In genomic region chr4:4859010-4859798, GRCh38 we compare ENCODE assay signal across 8 cellular contexts. TPM values are rescaled to one million over a fixed set of nuclear protein-coding genes. Genes with fewer than 3 reads are reported as not detected.
A peak's percentile ranks its signal among the peaks of the same experiment; 100 is the strongest.
DNase-seq lines count a peak whose midpoint lies in the region; ATAC-seq and TF ChIP-seq lines count a peak whose summit lies in the region.

MSX1 (plus strand) TSS chr4:4859665; CDS start chr4:4859900, 235 bp downstream.

- H3K9me3 ChIP-seq in DOHH2 (ENCODE audit: control insufficient read depth, insufficient read depth, low read length), result no peaks in the 10 kb centered on the region
- H3K9me3 ChIP-seq in Panc1 (ENCODE audit: control insufficient read depth, insufficient read depth, low read depth, low read length), result no peaks in the 10 kb centered on the region
- no peaks in the 10 kb centered on the region for H3K9me3 ChIP-seq in body of pancreas
- H3K9me3 ChIP-seq in iPS DF 6.9 (ENCODE audit: control insufficient read depth, insufficient read depth, low read length), result no peaks in the 10 kb centered on the region

- CTCF ChIA-PET in Panc1 (lab: Charles Lee), result no interaction called here

- intact Hi-C loops in Panc1 (cut with micrococcal nuclease; ENCODE audit: unreplicated experiment), result no loop called here
- intact Hi-C loops in body of pancreas (cut with DNase I), result no loop called here

- H3K4me2 ChIP-seq in DOHH2 (ENCODE audit: low read length), result peak within 1 kb of the TSS; percentile 96

- POLR2A ChIA-PET in Panc1 (lab: Charles Lee), result no interaction called here

- H3K27ac ChIP-seq in DOHH2 (ENCODE audit: low read depth, low read length) (no peak within 1 kb of the TSS), Panc1 (ENCODE audit: low read length) (peak within 1 kb of the TSS; percentile 61), body of pancreas (peak within 1 kb of the TSS in 3 of 4 donors; percentile 14 to 50 (median 47)), iPS DF 6.9 (ENCODE audit: low read length) (no peak within 1 kb of the TSS)

- in situ Hi-C loops in Panc1 (cut with HindIII; ENCODE audit: low pct_unique_long_range_greater_than_20kb, low sequenced_read_pairs), result no loop called here

- peak within 1 kb of the TSS; percentile 93 for H3K4me3 ChIP-seq in DOHH2 (ENCODE audit: low read length)
- peak within 1 kb of the TSS; percentile 59 to 88 for H3K4me3 ChIP-seq in Panc1 (ENCODE audit: low read depth in 2 of 2, low read length in 2 of 2)
- peak within 1 kb of the TSS in 1 of 2 donors; percentile 22 for H3K4me3 ChIP-seq in body of pancreas
- H3K4me3 ChIP-seq in iPS DF 6.9 (ENCODE audit: low read length), result peak within 1 kb of the TSS; percentile 22; the same call in 1 of the 2 replicates

- peaks cover 2% of the 10 kb centered on the region for H3F3A ChIP-seq in DOHH2 (ENCODE audit: control insufficient read depth, insufficient read depth)

- H3K4me1 ChIP-seq in DOHH2 (ENCODE audit: control insufficient read depth, low read length) (peaks cover 39% of the 10 kb centered on the region), Panc1 (ENCODE audit: control insufficient read depth, insufficient read depth, low read length) (peaks cover 4% of the 10 kb centered on the region; the same call in 1 of the 2 replicates), body of pancreas (peaks cover 50% of the 10 kb centered on the region), iPS DF 6.9 (ENCODE audit: control insufficient read depth, insufficient read depth, low read length) (no peaks in the 10 kb centered on the region; the same call in 1 of the 2 replicates)

- H3K79me2 ChIP-seq in DOHH2 (ENCODE audit: control insufficient read depth, low read length), result peaks cover 24% of the 10 kb centered on the region

- 3 to 8% methylated on average over 9 to 46 of the region's 49 CpGs for WGBS in body of pancreas, 2 donors
- no CpG with 5 or more reads among the region's 49 CpGs for WGBS in iPS DF 6.9 (ENCODE audit: insufficient coverage, insufficient read length)

- H4K20me1 ChIP-seq in DOHH2 (ENCODE audit: control insufficient read depth, insufficient read depth, low read depth, low read length), result peaks cover 6% of the 10 kb centered on the region; the same call in 1 of the 2 replicates

- peaks cover 31% of the 10 kb centered on the region for H3K27me3 ChIP-seq in DOHH2 (ENCODE audit: control insufficient read depth, low read length)
- H3K27me3 ChIP-seq in Panc1 (ENCODE audit: control insufficient read depth, insufficient read depth, low read length), result no peaks in the 10 kb centered on the region; the same call in 1 of the 2 replicates
- peaks cover 0 to 72% of the 10 kb centered on the region in 2 donors for H3K27me3 ChIP-seq in body of pancreas
- H3K27me3 ChIP-seq in iPS DF 6.9 (ENCODE audit: control insufficient read depth, insufficient read depth, low read length), result peaks cover 90% of the 10 kb centered on the region

- H3K36me3 ChIP-seq in DOHH2 (ENCODE audit: control insufficient read depth, low read length), result peaks cover 19% of the 10 kb centered on the region
- H3K36me3 ChIP-seq in Panc1 (ENCODE audit: control insufficient read depth, insufficient read depth, low read length), result peaks cover 2% of the 10 kb centered on the region; the same call in 1 of the 2 replicates
- no peaks in the 10 kb centered on the region for H3K36me3 ChIP-seq in body of pancreas (replicated peaks in 1 of 2; ENCODE audit: insufficient read depth in 1 of 2, low read depth in 2 of 2)
- H3K36me3 ChIP-seq in iPS DF 6.9 (ENCODE audit: control insufficient read depth, insufficient read depth, low read length), result no peaks in the 10 kb centered on the region

- peak; percentile 95 for ATAC-seq in GM19463 (IDR thresholded peaks at IDR 0.05; ENCODE audit: unreplicated experiment)
- ATAC-seq in HG03521 (IDR thresholded peaks at IDR 0.05; ENCODE audit: unreplicated experiment), result peak; percentile 73
- peak; percentile 92 for ATAC-seq in Panc1
- ATAC-seq in body of pancreas, result peak; percentile 92

- no TSS peak for BruUV-seq in Panc1 (replicated peaks; lab: Mats Ljungman, UMichigan)

- TF ChIP-seq POLR2A in body of pancreas (IDR thresholded peaks at IDR 0.05), result peak; percentile 35 to 72 (median 55)

- DNase-seq in Panc1 (ENCODE audit: low read depth, low spot score) (no peak), body of pancreas (peak; percentile 79 to 92 (median 84)), iPS DF 6.9 (ENCODE audit: low read depth, low spot score) (peak; percentile 85), renal cortical epithelial cell (ENCODE audit: low read depth) (peak; percentile 5), MV-4-11 (lab: John Stamatoyannopoulos, UW) (no peak)

- H3K9me2 ChIP-seq in DOHH2 (replicated peaks; ENCODE audit: control insufficient read depth, low read length), result no peaks in the 10 kb centered on the region

- TF ChIP-seq CTCF in DOHH2 (IDR thresholded peaks at IDR 0.05; ENCODE audit: low read depth, low read length, poor library complexity, severe bottlenecking) (no peak), Panc1 (IDR thresholded peaks at IDR 0.05) (no peak), body of pancreas (IDR thresholded peaks at IDR 0.05) (no peak)

RNA-seq across cellular contexts. Expression of gene MSX1, which starts in this region (rescaled TPM):
- total RNA-seq in Panc1 (2021; ENCODE audit: unreplicated experiment) (3.4 TPM), body of pancreas (1 to 10 TPM; 3.9 to 7.6 TPM), renal cortical epithelial cell (0.15 and 0.69 TPM in 2 replicates)
- polyA plus RNA-seq in Panc1 (2012; ENCODE audit: insufficient read length), result 1.6 TPM

Comparison
In these comparisons a context has a peak if more than half of its experiments do, and no peak if none do; other contexts are left out.
1. Peak in DNase-seq in renal cortical epithelial cell; RNA of the gene not detected or under 1 TPM.
2. H3K27ac ChIP-seq: peak in Panc1 (single experiment) and body of pancreas (3 of 4); none in DOHH2 (single experiment) and iPS DF 6.9 (single experiment).
3. DNase-seq: peak in body of pancreas (4 of 4) and iPS DF 6.9 (single experiment); none in Panc1 (single experiment) and MV-4-11 (single experiment).
4. Peak in every context shown above with its lines, with median percentiles within 50 percentile points of each other: ATAC-seq.